15 cellular contexts compared by ENCODE assay signal in the genomic region with DNA sequence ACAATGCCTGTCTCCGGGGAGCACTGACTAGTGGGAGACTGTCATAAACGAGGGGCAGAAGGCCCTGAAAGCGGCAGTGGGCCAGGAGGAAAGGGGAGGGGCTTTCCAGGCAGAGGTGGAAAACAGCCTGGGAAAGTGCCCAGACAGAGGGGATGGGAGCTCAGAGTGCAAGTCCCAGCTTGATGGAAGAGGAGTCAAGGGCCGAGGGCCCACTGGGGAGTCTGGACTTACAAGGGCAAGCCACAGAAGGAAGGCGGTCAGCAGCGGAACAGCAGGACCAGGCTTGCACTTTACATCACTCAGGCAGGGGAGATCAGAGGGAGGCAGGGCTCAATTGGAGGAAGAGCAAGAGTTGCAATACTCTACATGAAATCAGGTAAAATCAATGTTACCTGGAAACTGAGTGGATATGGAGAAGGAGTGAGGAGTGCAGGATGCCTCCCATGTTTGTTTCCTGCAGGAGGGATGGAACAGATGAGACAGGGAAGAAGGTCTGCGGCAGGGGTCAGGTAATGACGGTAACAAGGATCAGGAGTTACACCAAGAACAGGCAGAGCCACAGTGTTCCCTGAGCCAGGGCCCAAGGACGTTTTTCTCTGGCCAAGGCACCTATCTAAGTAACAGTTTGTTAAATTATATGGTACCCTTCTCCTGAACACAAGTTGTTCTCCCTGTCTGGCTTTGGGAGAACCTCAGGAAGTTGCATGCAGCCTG. TPM values are rescaled to one million over a fixed set of nuclear protein-coding genes. Genes with fewer than 3 reads are reported as not detected.
DNase-seq lines count a peak whose midpoint lies in the region; ATAC-seq and TF ChIP-seq lines count a peak whose summit lies in the region.
"Had no signal": no experiment of that assay in that cellular context is flagged by ENCODE, and none has a peak within 500 bp of the region (broad histone marks: within the 10 kb centered on the region; RNA-seq: fewer than 3 reads in every experiment).

No MANE protein-coding gene starts in this region.

- H3K4me1 Mint-ChIP-seq in HFFc6 (ENCODE audit: low read depth), result peaks cover 83% of the 10 kb centered on the region
- H3K4me1 Mint-ChIP-seq in immature natural killer cell, result peaks cover 88 to 90% of the 10 kb centered on the region in 2 donors

- peak overlapping the region in 1 of 3 donors; percentile 6 for H3K4me3 ChIP-seq in skeletal muscle tissue (ENCODE audit: low read length in 3 of 3)
- H3K4me3 ChIP-seq: body of pancreas, tibial artery had no signal

- no peak for TF ChIP-seq CTCF in HFFc6 (IDR thresholded peaks at IDR 0.05)

- peaks cover 14% of the 10 kb centered on the region for H3K36me3 Mint-ChIP-seq in HFFc6 (ENCODE audit: low read depth)
- H3K36me3 Mint-ChIP-seq in immature natural killer cell, result peaks cover 6 to 14% (median 11%) of the 10 kb centered on the region in 3 donors

- peak overlapping the region; percentile 78 for H3K27ac Mint-ChIP-seq in HFFc6
- peak overlapping the region; percentile 45 to 88 (median 80) for H3K27ac Mint-ChIP-seq in immature natural killer cell

- no peaks in the 10 kb centered on the region for H3K9me3 ChIP-seq in skeletal muscle tissue (ENCODE audit: control insufficient read depth in 3 of 3, low read length in 3 of 3)
- H3K9me3 ChIP-seq: body of pancreas, tibial artery had no signal

- H3K9me3 Mint-ChIP-seq in HFFc6 (no peaks in the 10 kb centered on the region), immature natural killer cell (no peaks in the 10 kb centered on the region)

- H3K27ac ChIP-seq in adipose tissue (ENCODE audit: low read depth, low read length) (peak overlapping the region; percentile 15), skeletal muscle tissue (ENCODE audit: low read depth, low read length) (peak overlapping the region; percentile 74)
- H3K27ac ChIP-seq: KMS-11, tibial artery had no signal

- H3K27me3 Mint-ChIP-seq in HFFc6 (ENCODE audit: insufficient read depth), result peaks cover 2% of the 10 kb centered on the region
- peaks cover 0 to 9% (median 8%) of the 10 kb centered on the region in 3 donors for H3K27me3 Mint-ChIP-seq in immature natural killer cell (ENCODE audit: low read depth in 3 of 3)

- no peaks in the 10 kb centered on the region for H3K27me3 ChIP-seq in skeletal muscle tissue (ENCODE audit: control insufficient read depth in 3 of 3, insufficient read depth in 3 of 3, low read length in 3 of 3)
- H3K27me3 ChIP-seq: body of pancreas, tibial artery had no signal

- peaks cover 0 to 3% (median 0%) of the 10 kb centered on the region in 3 donors for H3K36me3 ChIP-seq in skeletal muscle tissue (ENCODE audit: control insufficient read depth in 3 of 3, insufficient read depth in 3 of 3, low read length in 3 of 3)
- H3K36me3 ChIP-seq: tibial artery had no signal

- H3K4me1 ChIP-seq in skeletal muscle tissue (ENCODE audit: control insufficient read depth in 3 of 3, insufficient read depth in 3 of 3, low read length in 3 of 3), result peaks cover 66 to 77% (median 73%) of the 10 kb centered on the region in 3 donors

- H3K4me3 Mint-ChIP-seq in HFFc6 (no peak overlapping the region), immature natural killer cell (peak overlapping the region; percentile 55 to 76 (median 62))

- 40 to 68% (median 50%) methylated on average over 9 of the region's 9 CpGs for WGBS in adipose tissue, 3 donors

- ATAC-seq in GM21360 (IDR thresholded peaks at IDR 0.05; ENCODE audit: unreplicated experiment), result no peak
- no peak for ATAC-seq in GM18907 (IDR thresholded peaks at IDR 0.05; ENCODE audit: unreplicated experiment)
- ATAC-seq: body of pancreas had no signal

- H3K9ac ChIP-seq in skeletal muscle tissue (ENCODE audit: low read depth in 1 of 3, low read length in 3 of 3), result peak overlapping the region in 2 of 3 donors; percentile 35 to 62
- H3K9ac ChIP-seq: KMS-11 had no signal

- DNase-seq in HFFc6 (no peak), immature natural killer cell (no peak)
- DNase-seq in activated effector memory CD4-positive, alpha-beta T cell treated with Interleukin-2 at 50 U/mL for 16 hours, result no peak
- DNase-seq in activated CD4-positive, alpha-beta T cell treated with anti-CD3 and anti-CD28 coated beads for 4 hours, result no peak
- DNase-seq: activated CD4-positive, alpha-beta T cell treated with anti-CD3 and anti-CD28 coated beads, Interleukin-2, amount 50 U/mL, for 4 hours; body of pancreas; foreskin melanocyte; NCI-H2171; SHP77; tibial artery had no signal

RNA-seq across cellular contexts. Expression of a gene that starts 23.8 kb away (rescaled TPM):
- 100 to 1,000 TPM; 219 to 290 (median 253) TPM for total RNA-seq in HFFc6 (2021; fragmentation: NEBNext Ultra II Directional; extraction: Animal tissue kit (Norgen Biotek cat#: 25700))
- 100 to 1,000 TPM in 1 of 3 donors, 10 to 100 TPM in 2; 24.5 to 126 (median 77.4) TPM for polyA plus RNA-seq in adipose tissue
- 100 to 1,000 TPM; 132 to 310 (median 240) TPM for polyA plus RNA-seq in immature natural killer cell
- 20.9 TPM for total RNA-seq in skeletal muscle tissue

RNA-seq across cellular contexts. Expression of a gene that starts 40.8 kb away (rescaled TPM):
- total RNA-seq in HFFc6 (2021; fragmentation: NEBNext Ultra II Directional; extraction: Animal tissue kit (Norgen Biotek cat#: 25700)), result 1,000 to 10,000 TPM; 2,131 to 2,494 (median 2,241) TPM
- polyA plus RNA-seq in adipose tissue (1,000 to 10,000 TPM; 3,544 to 4,823 (median 4,317) TPM), immature natural killer cell (1,000 to 10,000 TPM in 1 of 3 donors, 100 to 1,000 TPM in 2; 528 to 1,271 (median 768) TPM)
- 2,458 TPM for total RNA-seq in skeletal muscle tissue

RNA-seq across cellular contexts. Expression of a gene that starts 47.2 kb away (rescaled TPM):
- 100 to 1,000 TPM in 1 of 6 experiments, 10 to 100 TPM in 5; 76.5 to 102 (median 83.1) TPM for total RNA-seq in HFFc6 (2021; fragmentation: NEBNext Ultra II Directional; extraction: Animal tissue kit (Norgen Biotek cat#: 25700))
- polyA plus RNA-seq in adipose tissue (10 to 100 TPM; 14.6 to 30.5 (median 19.1) TPM), immature natural killer cell (10 to 100 TPM in 2 of 3 donors, 1 to 10 TPM in 1; 9.7 to 26.4 (median 11.3) TPM)
- total RNA-seq in skeletal muscle tissue, result 87.2 TPM

RNA-seq across cellular contexts. Expression of a gene that starts 50.0 kb away (rescaled TPM):
- total RNA-seq in HFFc6 (2021; fragmentation: NEBNext Ultra II Directional; extraction: Animal tissue kit (Norgen Biotek cat#: 25700)), result 1,000 to 10,000 TPM in 5 of 6 experiments, 100 to 1,000 TPM in 1; 743 to 2,047 (median 1,452) TPM
- not detected for polyA plus RNA-seq in adipose tissue
- polyA plus RNA-seq in immature natural killer cell, result 10 to 100 TPM in 1 of 3 donors, not detected in 2; 70.0 TPM
- total RNA-seq in skeletal muscle tissue, result under 0.01 TPM

RNA-seq across cellular contexts. Expression of a gene that starts 51.3 kb away (rescaled TPM):
- 1,000 to 10,000 TPM in 4 of 6 experiments, 100 to 1,000 TPM in 2; 766 to 1,512 (median 1,200) TPM for total RNA-seq in HFFc6 (2021; fragmentation: NEBNext Ultra II Directional; extraction: Animal tissue kit (Norgen Biotek cat#: 25700))
- polyA plus RNA-seq in adipose tissue, result not detected
- polyA plus RNA-seq in immature natural killer cell, result not detected
- total RNA-seq in skeletal muscle tissue, result under 0.01 TPM

Comparison
In these comparisons a context has a peak if more than half of its experiments do, and no peak if none do; other contexts are left out.
1. RNA of a gene that starts 23.8 kb away (total RNA-seq): 219 to 290 TPM in HFFc6; 20.9 TPM in skeletal muscle tissue (single experiment); every median in the first group is over 10 times any median in the second.